15 cellular contexts compared by ENCODE assay signal in genomic region chr15:62756326-62756994, GRCh38.
"Had no signal": no experiment of that assay in that cellular context is flagged by ENCODE, and none has a peak within 500 bp of the region (broad histone marks: within the 10 kb centered on the region; RNA-seq: fewer than 3 reads in every experiment).

No MANE protein-coding gene starts in this region.

- ATAC-seq: sciatic nerve; stimulated activated naive CD8-positive, alpha-beta T cell treated with anti-CD3 and anti-CD28 coated beads, Interleukin-15, Interleukin-2, amounts not matched to agents 100 U/mL and 50 U/mL, for 24 hours had no signal

- H3K4me3 ChIP-seq: colonic mucosa, prostate gland had no signal

- H3K27ac ChIP-seq: colonic mucosa, neutrophil, prostate gland had no signal

- H3K9me3 ChIP-seq: colonic mucosa, neutrophil, prostate gland had no signal

- DNase-seq: activated CD4-positive, alpha-beta memory T cell treated with anti-CD3 and anti-CD28 coated beads for 36 hours; activated CD4-positive, alpha-beta T cell treated with anti-CD3 and anti-CD28 coated beads for 1 hour; activated gamma-delta T cell treated with Interleukin-2 at 50 U/mL for 16 hours; activated naive CD8-positive, alpha-beta T cell treated with anti-CD3 and anti-CD28 coated beads for 36 hours; activated T-cell treated with anti-CD3 and anti-CD28 coated beads, Interleukin-2, amount 50 U/mL, for 48 hours; aorta; colonic mucosa; effector memory CD4-positive, alpha-beta T cell; kidney glomerular epithelial cell; stimulated activated CD4-positive, alpha-beta T cell treated with anti-CD3 and anti-CD28 coated beads, Interleukin-2, amount 100 ng/mL, for 48 hours; stimulated activated CD8-positive, alpha-beta memory T cell treated with anti-CD3 and anti-CD28 coated beads, Interleukin-4, amount 100 ng/mL, for 48 hours; stimulated activated naive CD8-positive, alpha-beta T cell treated with anti-CD3 and anti-CD28 coated beads, Interleukin-15, Interleukin-2, amounts not matched to agents 100 U/mL and 50 U/mL, for 24 hours had no signal

- H3K27me3 ChIP-seq: colonic mucosa, neutrophil had no signal

- H3K36me3 ChIP-seq: colonic mucosa, neutrophil had no signal

- H3K4me1 ChIP-seq: colonic mucosa, prostate gland had no signal
